Comparison of ENCODE assay signal across 26 cellular contexts in genomic region chr5:1322036-1322903, GRCh38. TPM values are rescaled to one million over a fixed set of nuclear protein-coding genes. Genes with fewer than 3 reads are reported as not detected.
DNase-seq lines count a peak whose midpoint lies in the region; ATAC-seq, FAIRE-seq and TF ChIP-seq lines count a peak whose summit lies in the region.
"Had no signal": no experiment of that assay in that cellular context is flagged by ENCODE, and none has a peak within 500 bp of the region (broad histone marks: within the 10 kb centered on the region; RNA-seq: fewer than 3 reads in every experiment).

No MANE protein-coding gene starts in this region.

- no peak overlapping the region for H3K4me3 Mint-ChIP-seq in activated T-cell treated with anti-CD3 and anti-CD28 coated beads, Interleukin-2, amount 50 U/mL, for 24 hours
- no peak overlapping the region for H3K4me3 Mint-ChIP-seq in stimulated activated memory B cell treated with anti-CD40 and anti-IgM and Interleukin-4, amounts not matched to agents 10 μg/mL and 1 μg/mL and 100 μg/mL, for 72 hours
- H3K4me3 Mint-ChIP-seq in CD8-positive, alpha-beta T cell: no peak overlapping the region
- H3K4me3 Mint-ChIP-seq: activated CD8-positive, alpha-beta T cell treated with anti-CD3 and anti-CD28 coated beads for 36 hours; activated naive CD8-positive, alpha-beta T cell had no signal

- no peaks in the 10 kb centered on the region for H3K27me3 Mint-ChIP-seq in activated T-cell treated with anti-CD3 and anti-CD28 coated beads, Interleukin-2, amount 50 U/mL, for 24 hours
- no peaks in the 10 kb centered on the region for H3K27me3 Mint-ChIP-seq in stimulated activated memory B cell treated with anti-CD40 and anti-IgM and Interleukin-4, amounts not matched to agents 10 μg/mL and 1 μg/mL and 100 μg/mL, for 72 hours
- H3K27me3 Mint-ChIP-seq in CD8-positive, alpha-beta T cell (ENCODE audit: low read depth): no peaks in the 10 kb centered on the region
- H3K27me3 Mint-ChIP-seq: activated CD8-positive, alpha-beta T cell treated with anti-CD3 and anti-CD28 coated beads for 36 hours; activated naive CD8-positive, alpha-beta T cell had no signal

- H3K4me3 ChIP-seq in kidney (ENCODE audit: low read length in 2 of 2): no peak overlapping the region
- H3K4me3 ChIP-seq in CD8-positive, alpha-beta T cell (ENCODE audit: low read depth, low read length): no peak overlapping the region
- H3K4me3 ChIP-seq: ascending aorta, lung, vagina had no signal

- peaks cover 8% of the 10 kb centered on the region for H3K4me1 Mint-ChIP-seq in activated T-cell treated with anti-CD3 and anti-CD28 coated beads, Interleukin-2, amount 50 U/mL, for 24 hours (ENCODE audit: low read depth)
- peaks cover 12% of the 10 kb centered on the region for H3K4me1 Mint-ChIP-seq in stimulated activated memory B cell treated with anti-CD40 and anti-IgM and Interleukin-4, amounts not matched to agents 10 μg/mL and 1 μg/mL and 100 μg/mL, for 72 hours
- H3K4me1 Mint-ChIP-seq in CD8-positive, alpha-beta T cell (ENCODE audit: low read depth): peaks cover 4% of the 10 kb centered on the region

- POLR2A ChIA-PET in CD8-positive, alpha-beta T cell (lab: Charles Lee): interaction anchor here (0.9 to 1.9 kb wide), 2 partner anchors 9 to 64 kb away, joined by 3 to 10 read pairs; no protein-coding TSS in a partner anchor

- peak; percentile 27 for DNase-seq in activated T-cell treated with anti-CD3 and anti-CD28 coated beads, Interleukin-2, amount 50 U/mL, for 24 hours
- no peak for DNase-seq in activated T-cell treated with anti-CD3 and anti-CD28 coated beads, Interleukin-2, amount 50 U/mL, for 48 hours
- DNase-seq in kidney: peak; percentile 55
- no peak for DNase-seq in CD8-positive, alpha-beta T cell
- no peak for DNase-seq in AG08396 (ENCODE audit: low spot score)
- no peak for DNase-seq in pons (ENCODE audit: low spot score)
- DNase-seq: activated CD8-positive, alpha-beta T cell treated with anti-CD3 and anti-CD28 coated beads for 36 hours; Calu3; caudate nucleus; NCI-H1105 treated with DMSO at 0.1 percent for 48 hours; NCI-H2081; NCI-H446; SHP77 treated with DMSO at 0.1 percent for 48 hours had no signal

- peaks cover 87% of the 10 kb centered on the region for H3K36me3 Mint-ChIP-seq in activated T-cell treated with anti-CD3 and anti-CD28 coated beads, Interleukin-2, amount 50 U/mL, for 24 hours (ENCODE audit: low read depth)
- H3K36me3 Mint-ChIP-seq in stimulated activated memory B cell treated with anti-CD40 and anti-IgM and Interleukin-4, amounts not matched to agents 10 μg/mL and 1 μg/mL and 100 μg/mL, for 72 hours: peaks cover 68% of the 10 kb centered on the region
- H3K36me3 Mint-ChIP-seq in CD8-positive, alpha-beta T cell: peaks cover 85% of the 10 kb centered on the region
- H3K36me3 Mint-ChIP-seq: activated naive CD8-positive, alpha-beta T cell had no signal

- intact Hi-C loops in kidney (cut with DNase I): no loop called here
- intact Hi-C loops in CD8-positive, alpha-beta T cell (cut with DNase I, micrococcal nuclease): no loop called here

- H3K9me3 ChIP-seq in KOPT-K1 (ENCODE audit: insufficient read depth, low read length, poor library complexity, severe bottlenecking): no peaks in the 10 kb centered on the region
- H3K9me3 ChIP-seq in kidney (ENCODE audit: control insufficient read depth in 1 of 2, low read length in 2 of 2): no peaks in the 10 kb centered on the region
- H3K9me3 ChIP-seq in CD8-positive, alpha-beta T cell (ENCODE audit: low read length): no peaks in the 10 kb centered on the region
- H3K9me3 ChIP-seq: ascending aorta, neutrophil, vagina had no signal

- H3K4me1 ChIP-seq in kidney (ENCODE audit: control insufficient read depth in 1 of 2, insufficient read depth in 1 of 2, low read depth in 1 of 2, low read length in 2 of 2): no peaks in the 10 kb centered on the region
- peaks cover 2% of the 10 kb centered on the region for H3K4me1 ChIP-seq in CD8-positive, alpha-beta T cell (ENCODE audit: insufficient read depth, low read length)
- H3K4me1 ChIP-seq: ascending aorta, vagina had no signal

- H3K27ac Mint-ChIP-seq in activated T-cell treated with anti-CD3 and anti-CD28 coated beads, Interleukin-2, amount 50 U/mL, for 24 hours: no peak overlapping the region
- no peak overlapping the region for H3K27ac Mint-ChIP-seq in stimulated activated memory B cell treated with anti-CD40 and anti-IgM and Interleukin-4, amounts not matched to agents 10 μg/mL and 1 μg/mL and 100 μg/mL, for 72 hours
- H3K27ac Mint-ChIP-seq in CD8-positive, alpha-beta T cell: no peak overlapping the region
- H3K27ac Mint-ChIP-seq: activated CD8-positive, alpha-beta T cell treated with anti-CD3 and anti-CD28 coated beads for 36 hours; activated naive CD8-positive, alpha-beta T cell had no signal

- no peak for TF ChIP-seq CTCF in kidney (IDR thresholded peaks at IDR 0.05; ENCODE audit: borderline replicate concordance, extremely low read depth, insufficient read depth)
- TF ChIP-seq CTCF in CD8-positive, alpha-beta T cell (IDR thresholded peaks at IDR 0.05): no peak

- H3K27me3 ChIP-seq in CD8-positive, alpha-beta T cell (ENCODE audit: insufficient read depth, low read length): no peaks in the 10 kb centered on the region
- H3K27me3 ChIP-seq: ascending aorta, neutrophil, vagina had no signal

- H3K27ac ChIP-seq in KOPT-K1 (ENCODE audit: low read depth, low read length, poor library complexity, severe bottlenecking): peak overlapping the region; percentile 48
- no peak overlapping the region for H3K27ac ChIP-seq in kidney (ENCODE audit: low read depth in 2 of 2, low read length in 2 of 2)
- no peak overlapping the region for H3K27ac ChIP-seq in CD8-positive, alpha-beta T cell (ENCODE audit: low read depth, low read length)
- H3K27ac ChIP-seq: ascending aorta, neutrophil, vagina had no signal

- H3K36me3 ChIP-seq in KOPT-K1 (ENCODE audit: insufficient read depth, low read length) (peaks cover 99% of the 10 kb centered on the region), kidney (ENCODE audit: control insufficient read depth in 1 of 2, insufficient read depth in 2 of 2, low read length in 2 of 2) (peaks cover 34 to 61% of the 10 kb centered on the region in 2 donors)
- H3K36me3 ChIP-seq in CD8-positive, alpha-beta T cell (ENCODE audit: insufficient read depth, low read length): peaks cover 31% of the 10 kb centered on the region

- no peaks in the 10 kb centered on the region for H3K9me3 Mint-ChIP-seq in activated T-cell treated with anti-CD3 and anti-CD28 coated beads, Interleukin-2, amount 50 U/mL, for 24 hours
- no peaks in the 10 kb centered on the region for H3K9me3 Mint-ChIP-seq in stimulated activated memory B cell treated with anti-CD40 and anti-IgM and Interleukin-4, amounts not matched to agents 10 μg/mL and 1 μg/mL and 100 μg/mL, for 72 hours
- H3K9me3 Mint-ChIP-seq in CD8-positive, alpha-beta T cell: no peaks in the 10 kb centered on the region
- H3K9me3 Mint-ChIP-seq: activated CD8-positive, alpha-beta T cell treated with anti-CD3 and anti-CD28 coated beads for 36 hours had no signal

- no peak overlapping the region for H3K9ac ChIP-seq in kidney (ENCODE audit: low read length in 2 of 2)

- CTCF ChIA-PET in CD8-positive, alpha-beta T cell (lab: Charles Lee): interaction anchor here (1.3 kb wide), 1 partner anchor 9 kb away, joined by 5 read pairs; no protein-coding TSS in a partner anchor

- peak; percentile 20 for ATAC-seq in stimulated activated memory B cell treated with anti-CD40 and anti-IgM and Interleukin-4, amounts not matched to agents 10 μg/mL and 1 μg/mL and 100 μg/mL, for 72 hours
- ATAC-seq in CD8-positive, alpha-beta T cell: no peak
- ATAC-seq: activated CD8-positive, alpha-beta T cell treated with anti-CD3 and anti-CD28 coated beads for 36 hours; HCT116 had no signal

- FAIRE-seq in kidney (lab: Jason Lieb, UNC): no peak
- FAIRE-seq: keratinocyte had no signal

RNA-seq across cellular contexts. Expression of gene CLPTM1L, which starts 22.6 kb away (rescaled TPM):
- 96.6 TPM for total RNA-seq in kidney
- 135 TPM for polyA plus RNA-seq in kidney (ENCODE audit: insufficient read depth, low read depth, low replicate concordance)
- 10 to 100 TPM; 56.8 to 58.9 TPM for total RNA-seq in CD8-positive, alpha-beta T cell

RNA-seq across cellular contexts. Expression of gene TERT, which starts 27.4 kb away (rescaled TPM):
- 0.91 TPM for total RNA-seq in kidney
- polyA plus RNA-seq in kidney (ENCODE audit: insufficient read depth, low read depth, low replicate concordance): not detected
- total RNA-seq in CD8-positive, alpha-beta T cell: under 1 TPM in 1 of 2 experiments, not detected in 1; 0.08 TPM
- total RNA-seq: ascending aorta, dermis microvascular lymphatic vessel endothelial cell, glomerular endothelial cell, lung, skeletal muscle tissue, vagina had no signal
- polyA plus RNA-seq: BJ, keratinocyte had no signal

Comparison
In these comparisons a context has a peak if more than half of its experiments do, and no peak if none do; other contexts are left out.
1. DNase-seq: peak in activated T-cell treated with anti-CD3 and anti-CD28 coated beads, Interleukin-2, amount 50 U/mL, for 24 hours (single experiment) and kidney (single experiment); none in activated T-cell treated with anti-CD3 and anti-CD28 coated beads, Interleukin-2, amount 50 U/mL, for 48 hours (0 of 2), CD8-positive, alpha-beta T cell (0 of 7), AG08396 (single experiment) and pons (single experiment).